8 cellular contexts compared by ENCODE assay signal in the genomic region with DNA sequence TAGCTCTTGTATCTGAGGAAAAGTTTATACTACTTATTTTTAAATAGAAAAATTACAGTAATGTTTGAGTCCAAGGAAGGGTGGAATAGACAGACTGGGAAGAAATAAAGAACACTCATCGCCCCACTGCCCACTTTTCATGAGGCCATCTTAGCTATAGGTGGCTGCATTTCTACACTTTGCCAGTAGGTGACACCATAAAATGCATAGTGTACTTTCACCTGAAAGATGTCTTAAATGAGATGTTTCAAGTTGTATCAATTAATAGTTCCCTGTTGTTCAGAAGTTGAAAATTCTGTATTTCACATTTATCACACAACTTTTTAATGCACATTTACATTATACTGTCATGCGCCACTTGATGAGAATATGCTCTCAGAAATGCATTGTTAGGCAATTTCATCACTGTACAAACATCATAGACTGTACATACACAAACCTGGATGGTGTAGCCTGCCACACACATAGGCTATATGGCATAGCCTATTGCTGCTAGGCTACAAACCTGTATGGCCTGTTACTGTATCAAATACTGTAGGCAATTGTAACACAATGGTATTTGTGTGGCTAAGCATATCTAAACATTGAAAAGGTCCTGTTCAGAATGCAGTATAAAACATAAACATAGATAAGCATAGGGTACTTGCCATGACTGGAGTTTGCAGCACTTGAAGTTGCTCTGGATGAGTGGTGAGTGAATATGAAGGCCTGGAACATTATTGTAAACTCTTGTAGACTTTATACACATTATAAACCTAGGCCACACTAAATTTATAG. TPM values are rescaled to one million over a fixed set of nuclear protein-coding genes. Genes with fewer than 3 reads are reported as not detected.
DNase-seq lines count a peak whose midpoint lies in the region; ATAC-seq, FAIRE-seq and TF ChIP-seq lines count a peak whose summit lies in the region.

No MANE protein-coding gene starts in this region.

- H4K8ac ChIP-seq in neuronal stem cell (ENCODE audit: low read depth, low read length) = no peak overlapping the region

- TF ChIP-seq POLR2A in GM18505 (IDR thresholded peaks at IDR 0.05; ENCODE audit: borderline replicate concordance, extremely low read depth, insufficient read depth, insufficient read length) = no peak

- H2BK5ac ChIP-seq in neuronal stem cell (ENCODE audit: low read length) = no peak overlapping the region

- H3K79me1 ChIP-seq in neuronal stem cell (ENCODE audit: low read depth, low read length) = peaks cover 2% of the 10 kb centered on the region

- no peak overlapping the region for H3K4me3 ChIP-seq in WERI-Rb-1 (ENCODE audit: low read depth, low read length)
- no peak overlapping the region for H3K4me3 ChIP-seq in thoracic aorta
- H3K4me3 ChIP-seq in neuronal stem cell (ENCODE audit: low read length in 2 of 2) = no peak overlapping the region

- no peak overlapping the region for H2BK12ac ChIP-seq in neuronal stem cell (ENCODE audit: low read length)

- no peak overlapping the region for H2AK5ac ChIP-seq in neuronal stem cell (ENCODE audit: low read depth, low read length)

- no peaks in the 10 kb centered on the region for H3K4me1 Mint-ChIP-seq in immature natural killer cell

- H3K27ac ChIP-seq in WERI-Rb-1 (no peak overlapping the region), thoracic aorta (no peak overlapping the region), neuronal stem cell (replicated peaks; ENCODE audit: low read length) (no peak overlapping the region)

- peaks cover 0 to 2% (median 0%) of the 10 kb centered on the region in 6 donors for H3K9me3 Mint-ChIP-seq in immature natural killer cell

- H3K9me3 ChIP-seq in WERI-Rb-1 (ENCODE audit: severe bottlenecking) = no peaks in the 10 kb centered on the region
- no peaks in the 10 kb centered on the region for H3K9me3 ChIP-seq in thoracic aorta
- H3K9me3 ChIP-seq in neuronal stem cell (replicated peaks in 1 of 2; ENCODE audit: control insufficient read depth in 2 of 2, insufficient read depth in 1 of 2, low read depth in 1 of 2, low read length in 2 of 2) = no peaks in the 10 kb centered on the region

- ATAC-seq in thoracic aorta (ENCODE audit: insufficient number of reproducible peaks, low FRiP score, low read depth) = no peak
- ATAC-seq in GM18505 (IDR thresholded peaks at IDR 0.05; ENCODE audit: unreplicated experiment) = no peak

- no peak overlapping the region for H2AFZ ChIP-seq in neuronal stem cell (ENCODE audit: low read length)

- no peaks in the 10 kb centered on the region for H3K27me3 Mint-ChIP-seq in immature natural killer cell (ENCODE audit: low read depth in 3 of 3)

- H3K36me3 Mint-ChIP-seq in immature natural killer cell = peaks cover 0 to 4% (median 0%) of the 10 kb centered on the region in 3 donors

- H3K4me1 ChIP-seq in thoracic aorta (ENCODE audit: control insufficient read depth in 1 of 2, low read depth in 2 of 2) = peaks cover 5 to 9% of the 10 kb centered on the region in 2 donors
- no peaks in the 10 kb centered on the region for H3K4me1 ChIP-seq in neuronal stem cell (ENCODE audit: control insufficient read depth in 2 of 2, insufficient read depth in 1 of 2, low read depth in 1 of 2, low read length in 2 of 2)

- H3K27ac Mint-ChIP-seq in immature natural killer cell = no peak overlapping the region

- H3K4me3 Mint-ChIP-seq in immature natural killer cell = no peak overlapping the region

- no peak overlapping the region for H4K91ac ChIP-seq in neuronal stem cell (ENCODE audit: low read depth, low read length, poor library complexity)

- no peak overlapping the region for H3K14ac ChIP-seq in neuronal stem cell (ENCODE audit: low read length)

- WGBS in neuronal stem cell (ENCODE audit: extremely low coverage in 2 of 2, insufficient read length in 2 of 2, insufficient replicate concordance in 1 of 2), 2 donors = no CpG with 5 or more reads among the region's 2 CpGs

- no peak overlapping the region for H3K4ac ChIP-seq in neuronal stem cell (ENCODE audit: low read length)

- peak; percentile 63 for TF ChIP-seq CTCF in WERI-Rb-1 (IDR thresholded peaks at IDR 0.05; ENCODE audit: low read depth, low read length)
- peak; percentile 24 for TF ChIP-seq CTCF in thoracic aorta (IDR thresholded peaks at IDR 0.05)

- H3K27me3 ChIP-seq in WERI-Rb-1 (ENCODE audit: insufficient read depth, low read depth, severe bottlenecking) (no peaks in the 10 kb centered on the region), thoracic aorta (replicated peaks; ENCODE audit: insufficient read depth) (no peaks in the 10 kb centered on the region), neuronal stem cell (ENCODE audit: control insufficient read depth in 3 of 3, insufficient read depth in 3 of 3, low read depth in 1 of 3, low read length in 3 of 3) (no peaks in the 10 kb centered on the region)

- peak; percentile 52 for FAIRE-seq in HTR-8/SVneo (lab: Jason Lieb, UNC)

- peak; percentile 10 for DNase-seq in NOMO-1 treated with DMSO at 0.1 percent for 48 hours (lab: John Stamatoyannopoulos, UW; ENCODE audit: unreplicated experiment)
- no peak for DNase-seq in NOMO-1 treated with dmso at 0.1 percent for 144 hours (lab: John Stamatoyannopoulos, UW; ENCODE audit: unreplicated experiment)
- peak; percentile 3 for DNase-seq in HTR-8/SVneo (ENCODE audit: insufficient read length, low spot score)
- peak; percentile 11 for DNase-seq in WERI-Rb-1
- peak in 2 of 3 donors; percentile 4 to 6 for DNase-seq in immature natural killer cell
- DNase-seq in thoracic aorta (ENCODE audit: low spot score) = no peak
- DNase-seq in neuronal stem cell (ENCODE audit: low spot score) = no peak

- H3K23ac ChIP-seq in neuronal stem cell (ENCODE audit: low read depth, low read length, poor library complexity) = no peak overlapping the region

- no peak overlapping the region for H3K4me2 ChIP-seq in neuronal stem cell (ENCODE audit: insufficient read depth, low read length, poor library complexity, severe bottlenecking)

- no peak overlapping the region for H3K9ac ChIP-seq in neuronal stem cell (ENCODE audit: low read depth, low read length, poor library complexity)

- H2BK15ac ChIP-seq in neuronal stem cell (ENCODE audit: low read length) = no peak overlapping the region

- H3K18ac ChIP-seq in neuronal stem cell (ENCODE audit: low read length) = no peak overlapping the region

- peaks cover 3% of the 10 kb centered on the region; the same call in 1 of the 2 replicates for H3K36me3 ChIP-seq in WERI-Rb-1
- H3K36me3 ChIP-seq in thoracic aorta = no peaks in the 10 kb centered on the region
- H3K36me3 ChIP-seq in neuronal stem cell (replicated peaks in 1 of 2; ENCODE audit: control insufficient read depth in 2 of 2, insufficient read depth in 2 of 2, low read length in 2 of 2) = peaks cover 3 to 33% of the 10 kb centered on the region in 2 donors

- no peak overlapping the region for H2BK120ac ChIP-seq in neuronal stem cell (ENCODE audit: low read depth, low read length)

RNA-seq across cellular contexts. Expression of a gene that starts 27.5 kb away (rescaled TPM):
- polyA plus RNA-seq in immature natural killer cell = not detected
- total RNA-seq in thoracic aorta = not detected
- not detected for polyA plus RNA-seq in neuronal stem cell (2013, experiment 1 of 2)
- polyA plus RNA-seq in neuronal stem cell (2013, experiment 2 of 2) = not detected

RNA-seq across cellular contexts. Expression of a gene that starts 50.1 kb away (rescaled TPM):
- 10 to 100 TPM in 1 of 3 donors, 1 to 10 TPM in 2; 2.3 to 10.1 (median 2.5) TPM for polyA plus RNA-seq in immature natural killer cell
- 1 to 10 TPM in 1 of 2 donors, under 1 TPM in 1; 0.27 to 2.6 TPM for total RNA-seq in thoracic aorta
- 17.8 TPM for polyA plus RNA-seq in neuronal stem cell (2013, experiment 1 of 2)
- polyA plus RNA-seq in neuronal stem cell (2013, experiment 2 of 2) = 18.7 TPM

RNA-seq across cellular contexts. Expression of a gene that starts 50.2 kb away (rescaled TPM):
- 10 to 100 TPM; 18.7 to 22.0 (median 20.0) TPM for polyA plus RNA-seq in immature natural killer cell
- 10 to 100 TPM; 13.8 to 14.9 TPM for total RNA-seq in thoracic aorta
- polyA plus RNA-seq in neuronal stem cell (2013, experiment 1 of 2) = 60.1 TPM
- polyA plus RNA-seq in neuronal stem cell (2013, experiment 2 of 2) = 61.3 TPM

Comparison
In these comparisons a context has a peak if more than half of its experiments do, and no peak if none do; other contexts are left out.
1. DNase-seq: peak in NOMO-1 treated with DMSO at 0.1 percent for 48 hours (single experiment), HTR-8/SVneo (single experiment), WERI-Rb-1 (single experiment) and immature natural killer cell (2 of 3); none in NOMO-1 treated with dmso at 0.1 percent for 144 hours (single experiment), thoracic aorta (single experiment) and neuronal stem cell (single experiment).